16 cellular contexts compared by ENCODE assay signal in the genomic region with DNA sequence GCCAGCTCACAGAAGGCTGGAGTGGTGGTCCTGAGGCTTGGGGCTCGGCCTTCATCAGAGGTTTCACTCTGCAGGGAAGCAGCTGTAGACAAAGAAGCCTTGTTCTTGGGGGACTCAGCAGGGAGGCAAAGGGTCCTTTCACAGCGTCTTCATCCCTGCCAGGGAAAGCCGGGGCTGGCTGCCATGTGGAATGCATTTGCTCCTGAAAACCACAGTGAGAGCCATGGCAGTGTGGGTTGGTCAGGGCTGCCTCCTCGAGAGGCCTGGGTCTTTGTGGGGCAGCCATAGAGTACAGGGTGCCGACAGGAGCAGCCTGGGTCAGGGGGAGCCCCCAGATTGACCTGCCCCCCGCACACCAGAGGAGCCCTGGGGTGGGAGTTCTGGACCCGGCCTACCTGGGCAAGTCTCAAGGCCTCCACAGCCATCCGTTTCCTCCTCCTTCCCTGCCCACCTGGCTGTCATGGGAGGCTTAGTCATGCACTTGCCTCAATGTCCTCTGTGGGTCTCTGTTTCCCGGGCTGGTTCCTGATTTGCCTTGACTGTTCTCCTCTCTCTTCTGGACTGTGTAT.
"Had no signal": no experiment of that assay in that cellular context is flagged by ENCODE, and none has a peak within 500 bp of the region (broad histone marks: within the 10 kb centered on the region; RNA-seq: fewer than 3 reads in every experiment).

No MANE protein-coding gene starts in this region.

- H3K27ac Mint-ChIP-seq: activated CD4-positive, alpha-beta memory T cell treated with anti-CD3 and anti-CD28 coated beads for 36 hours; activated naive CD8-positive, alpha-beta T cell treated with anti-CD3 and anti-CD28 coated beads for 36 hours; T-helper 17 cell; WTC11 had no signal

- H3K9me3 Mint-ChIP-seq: activated CD4-positive, alpha-beta memory T cell treated with anti-CD3 and anti-CD28 coated beads for 36 hours; activated naive CD8-positive, alpha-beta T cell treated with anti-CD3 and anti-CD28 coated beads for 36 hours; naive thymus-derived CD8-positive, alpha-beta T cell had no signal

- H3K36me3 Mint-ChIP-seq: activated CD4-positive, alpha-beta memory T cell treated with anti-CD3 and anti-CD28 coated beads for 36 hours; activated naive CD8-positive, alpha-beta T cell treated with anti-CD3 and anti-CD28 coated beads for 36 hours; naive thymus-derived CD8-positive, alpha-beta T cell; WTC11 had no signal

- DNase-seq: activated CD4-positive, alpha-beta memory T cell treated with anti-CD3 and anti-CD28 coated beads for 36 hours; activated CD4-positive, alpha-beta T cell treated with anti-CD3 and anti-CD28 coated beads for 4 hours; activated naive CD4-positive, alpha-beta T cell; activated naive CD8-positive, alpha-beta T cell treated with anti-CD3 and anti-CD28 coated beads for 36 hours; amniotic stem cell; brain microvascular endothelial cell; central memory CD4-positive, alpha-beta T cell; colonic mucosa; erythroblast; left cardiac atrium; mesendoderm; naive thymus-derived CD8-positive, alpha-beta T cell; right cardiac atrium; stimulated activated naive CD8-positive, alpha-beta T cell treated with anti-CD3 and anti-CD28 coated beads, Interleukin-15, Interleukin-2, amounts not matched to agents 100 U/mL and 50 U/mL, for 24 hours; T-helper 17 cell had no signal

- H3K4me3 Mint-ChIP-seq: activated CD4-positive, alpha-beta memory T cell treated with anti-CD3 and anti-CD28 coated beads for 36 hours; activated naive CD8-positive, alpha-beta T cell treated with anti-CD3 and anti-CD28 coated beads for 36 hours; naive thymus-derived CD8-positive, alpha-beta T cell; T-helper 17 cell; WTC11 had no signal
